ENCODE assay signal across 1 cellular context in genomic region chr2:113799375-113799774, GRCh38.
TF ChIP-seq lines count a peak whose summit lies in the region.

No MANE protein-coding gene starts in this region.

TF ChIP-seq in WTC11, 78 proteins besides CTCF, POLR2A, EP300 and RAD21 (continued from another document):
- TF ChIP-seq ZMAT4 (CRISPR knock-in tag; IDR thresholded peaks at IDR 0.05) (no peak), ZNF317 (CRISPR knock-in tag; IDR thresholded peaks at IDR 0.05; ENCODE audit: borderline replicate concordance, low read depth) (no peak)
